8 cellular contexts compared by ENCODE assay signal in the genomic region with DNA sequence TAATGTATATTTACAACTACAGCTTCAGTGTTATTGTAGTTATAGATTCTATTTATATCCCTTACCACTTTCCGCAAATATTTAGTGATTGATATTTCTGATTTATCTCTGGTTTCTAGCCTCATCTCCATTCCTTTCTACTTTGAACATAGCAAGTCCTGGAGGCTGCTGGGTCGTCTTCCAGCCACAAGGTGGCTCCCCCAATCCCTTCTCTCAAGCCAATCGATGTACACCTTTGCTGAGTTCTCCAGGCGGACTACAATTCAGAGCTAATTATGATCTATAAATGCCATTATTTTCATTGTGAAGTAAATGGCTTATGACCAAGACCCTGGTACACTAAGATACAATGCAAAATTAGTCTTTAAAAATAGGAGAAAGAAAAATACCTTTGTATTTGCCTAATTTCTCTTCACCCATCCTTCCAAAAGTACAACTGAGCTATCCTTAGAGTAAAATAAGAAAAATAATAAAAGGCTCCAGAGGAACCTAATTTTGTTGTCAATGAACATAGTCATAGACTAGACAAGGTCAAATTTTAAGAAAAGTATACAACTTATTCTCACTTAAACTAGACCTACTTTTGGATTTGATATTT.
DNase-seq lines count a peak whose midpoint lies in the region; ATAC-seq and TF ChIP-seq lines count a peak whose summit lies in the region.

No MANE protein-coding gene starts in this region.

- DNase-seq in NCI-H446 (lab: John Stamatoyannopoulos, UW) (peak; percentile 6 to 45), NCI-H446 treated with DMSO at 0.1 percent for 48 hours (lab: John Stamatoyannopoulos, UW) (no peak), NCI-H1436 (lab: John Stamatoyannopoulos, UW) (peak; percentile 45), UCSD-AML1 (lab: John Stamatoyannopoulos, UW; ENCODE audit: unreplicated experiment) (peak; percentile 32), cerebellum (ENCODE audit: low spot score) (peak; percentile 10), right lobe of liver (peak; percentile 48 to 58 (median 55))
- peak; percentile 8 to 9 for DNase-seq in stimulated activated CD8-positive, alpha-beta memory T cell treated with anti-CD3 and anti-CD28 coated beads, Interleukin-2, amount 100 ng/mL, for 48 hours (ENCODE audit: low read depth in 2 of 2)

- no peaks in the 10 kb centered on the region for H3K9me3 ChIP-seq in right lobe of liver

- peak; percentile 83 to 92 (median 88) for ATAC-seq in right lobe of liver
- ATAC-seq in GM21576 (IDR thresholded peaks at IDR 0.05; ENCODE audit: unreplicated experiment) = no peak

- no peak for TF ChIP-seq POLR2A in right lobe of liver (IDR thresholded peaks at IDR 0.05)

- no peak overlapping the region for H3K27ac ChIP-seq in right lobe of liver

- H3K36me3 ChIP-seq in right lobe of liver = no peaks in the 10 kb centered on the region

- H3K27me3 ChIP-seq in right lobe of liver = peaks cover 0 to 3% of the 10 kb centered on the region in 2 donors

- H3K4me3 ChIP-seq in right lobe of liver = no peak overlapping the region

- no peaks in the 10 kb centered on the region for H3K4me1 ChIP-seq in right lobe of liver

- WGBS in right lobe of liver (ENCODE audit: insufficient coverage, low coverage, low lambda C conversion rate, missing lambda C conversion rate) = 13% methylated on average over 4 of the region's 4 CpGs

- intact Hi-C loops in right lobe of liver (cut with DNase I) = no loop called here

- TF ChIP-seq CTCF in right lobe of liver (IDR thresholded peaks at IDR 0.05) = peak; percentile 57 to 86 (median 84)
